ENCODE assay signal across 13 cellular contexts in the genomic region with DNA sequence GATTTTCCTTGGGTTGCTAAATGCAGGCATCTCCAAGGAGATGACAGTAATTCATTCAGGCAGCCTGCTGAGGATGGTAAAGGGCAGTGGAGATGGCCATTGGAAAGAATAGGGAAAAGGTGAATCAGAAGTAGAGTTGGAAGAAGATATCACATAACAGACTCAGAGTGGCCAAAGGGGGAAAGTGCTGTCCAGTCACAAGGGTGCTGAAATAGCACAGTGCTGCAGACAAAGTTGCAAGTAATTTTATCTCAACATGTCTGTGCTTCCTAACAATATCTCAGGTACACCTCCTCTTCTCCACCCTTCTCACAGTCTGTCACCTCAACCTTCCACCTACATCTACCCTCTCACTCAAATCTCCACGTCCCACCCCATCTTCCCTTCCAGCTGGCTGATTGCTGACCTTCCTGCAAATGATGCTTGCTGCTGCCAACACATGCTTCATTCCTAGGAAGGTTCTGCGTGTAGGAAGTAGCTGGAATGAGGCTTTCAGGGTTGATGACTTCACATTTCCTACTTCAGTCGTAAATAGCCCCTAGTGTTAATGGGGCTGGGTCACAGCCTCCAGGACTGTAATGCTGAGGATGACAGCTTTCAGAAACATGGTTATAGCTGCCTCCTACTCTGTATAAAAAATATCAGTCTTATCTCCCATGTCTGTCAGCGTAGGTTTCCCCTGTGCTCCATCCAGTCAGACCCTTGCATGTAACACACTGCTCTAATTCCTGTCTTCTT.
DNase-seq lines count a peak whose midpoint lies in the region; ATAC-seq and TF ChIP-seq lines count a peak whose summit lies in the region.
"Had no signal": no experiment of that assay in that cellular context is flagged by ENCODE, and none has a peak within 500 bp of the region (broad histone marks: within the 10 kb centered on the region; RNA-seq: fewer than 3 reads in every experiment).

No MANE protein-coding gene starts in this region.

- no peak overlapping the region for H3K23ac ChIP-seq in mesendoderm (ENCODE audit: low read length)

- CTCF ChIA-PET in mammary epithelial cell (lab: Charles Lee; ENCODE audit: low non-redundant PET) = interaction anchor here (0.7 kb wide), 1 partner anchor 60 kb away, joined by 4 read pairs; no protein-coding TSS in a partner anchor

- H2AK5ac ChIP-seq in mesendoderm (ENCODE audit: low read length) = no peak overlapping the region

- no peaks in the 10 kb centered on the region for H4K20me1 ChIP-seq in mammary epithelial cell (ENCODE audit: insufficient read depth, low read length)

- no peaks in the 10 kb centered on the region for H3K9me3 ChIP-seq in mammary epithelial cell (replicated peaks; ENCODE audit: insufficient read depth, low read length)
- H3K9me3 ChIP-seq: HAP-1, vagina had no signal

- in situ Hi-C loops in mammary epithelial cell (cut with MboI; ENCODE audit: low sequenced_read_pairs in 2 of 2) = no loop called here

- no peaks in the 10 kb centered on the region for H3K36me3 ChIP-seq in mammary epithelial cell (ENCODE audit: insufficient read depth, low read length)
- H3K36me3 ChIP-seq in mesendoderm (ENCODE audit: control insufficient read depth, insufficient read depth, low read length) = no peaks in the 10 kb centered on the region
- H3K36me3 ChIP-seq: HAP-1, vagina had no signal

- H3K27ac ChIP-seq in mammary epithelial cell (ENCODE audit: insufficient read depth, low read depth, low read length) (no peak overlapping the region), mesendoderm (ENCODE audit: low read depth, low read length) (no peak overlapping the region)
- H3K27ac ChIP-seq: vagina had no signal

- intact Hi-C loops in mammary epithelial cell (cut with micrococcal nuclease) = no loop called here

- H3K4me3 ChIP-seq in mammary epithelial cell (replicated peaks in 1 of 3; ENCODE audit: insufficient read depth in 1 of 3, low read depth in 2 of 3, low read length in 3 of 3) (no peak overlapping the region), mesendoderm (ENCODE audit: low read length) (no peak overlapping the region)
- H3K4me3 ChIP-seq: HAP-1, vagina had no signal

- ATAC-seq in GM21367 (IDR thresholded peaks at IDR 0.05; ENCODE audit: unreplicated experiment) (no peak), HG02938 (IDR thresholded peaks at IDR 0.05; ENCODE audit: unreplicated experiment) (no peak), HG02852 (IDR thresholded peaks at IDR 0.05; ENCODE audit: unreplicated experiment) (no peak)

- H2BK15ac ChIP-seq in mesendoderm (replicated peaks; ENCODE audit: low read depth) = no peak overlapping the region

- H3K27me3 ChIP-seq in mammary epithelial cell (ENCODE audit: insufficient read depth, low read length) = no peaks in the 10 kb centered on the region
- no peaks in the 10 kb centered on the region for H3K27me3 ChIP-seq in mesendoderm (ENCODE audit: insufficient read depth, low read length, poor library complexity)
- H3K27me3 ChIP-seq: vagina had no signal

- H3K18ac ChIP-seq in mesendoderm (ENCODE audit: low read length) = no peak overlapping the region

- no peak overlapping the region for H2AFZ ChIP-seq in mammary epithelial cell (ENCODE audit: low read depth, low read length)

- H3K79me2 ChIP-seq in mammary epithelial cell (ENCODE audit: insufficient read depth, low read length) = no peaks in the 10 kb centered on the region
- H3K79me2 ChIP-seq in mesendoderm (ENCODE audit: control insufficient read depth, insufficient read depth, low read length) = no peaks in the 10 kb centered on the region

- 13% methylated on average over 4 of the region's 4 CpGs for WGBS in mammary epithelial cell (ENCODE audit: low coverage, missing lambda C conversion rate)
- WGBS in mesendoderm (ENCODE audit: extremely low coverage, insufficient coverage, low lambda C conversion rate) = 100% methylated on average over 1 of the region's 4 CpGs

- H3K4ac ChIP-seq in mesendoderm (ENCODE audit: low read depth, low read length) = no peak overlapping the region

- H4K8ac ChIP-seq in mesendoderm (ENCODE audit: low read depth, low read length) = no peak overlapping the region

- H3K56ac ChIP-seq in mesendoderm (ENCODE audit: low read length) = no peak overlapping the region

- dilution Hi-C loops in mammary epithelial cell (cut with HindIII; ENCODE audit: low sequenced_read_pairs) = no loop called here

- H3K4me2 ChIP-seq in mammary epithelial cell (ENCODE audit: insufficient read depth, low read depth, low read length) (no peak overlapping the region), mesendoderm (ENCODE audit: low read length) (no peak overlapping the region)

- H3K4me1 ChIP-seq in mammary epithelial cell (ENCODE audit: insufficient read depth, low read length) (no peaks in the 10 kb centered on the region), mesendoderm (ENCODE audit: control insufficient read depth, low read depth, low read length) (no peaks in the 10 kb centered on the region)
- H3K4me1 ChIP-seq: HAP-1, vagina had no signal

- H4K5ac ChIP-seq in mesendoderm (ENCODE audit: low read length) = no peak overlapping the region

- H3K9ac ChIP-seq in mammary epithelial cell (ENCODE audit: insufficient read depth, low read length) (no peak overlapping the region), mesendoderm (ENCODE audit: low read length) (no peak overlapping the region)

- H2BK5ac ChIP-seq in mesendoderm (ENCODE audit: low read length) = no peak overlapping the region

- no peak overlapping the region for H2BK120ac ChIP-seq in mesendoderm (ENCODE audit: low read depth, low read length)

- BruUV-seq in mammary epithelial cell (replicated peaks; lab: Mats Ljungman, UMichigan) = no TSS peak

- DNase-seq in ELF-1 (ENCODE audit: low read depth, low spot score) (peak; percentile 33), MV-4-11 (lab: John Stamatoyannopoulos, UW) (peak; percentile 5), mammary epithelial cell (peak; percentile 36), mesendoderm (peak; percentile 59)
- no peak for DNase-seq in activated T-cell treated with anti-CD3 and anti-CD28 coated beads, Interleukin-2, amount 50 U/mL, for 48 hours
- DNase-seq: DMS153, NCI-H2171 treated with DMSO at 0.1 percent for 48 hours, SIG-M5 had no signal

- no peak for TF ChIP-seq CTCF in mammary epithelial cell (conservative IDR thresholded peaks at IDR 0.05 in 1 of 2, IDR thresholded peaks at IDR 0.05 in 1 of 2; ENCODE audit: extremely low read depth in 1 of 2, insufficient read depth in 1 of 2, low read depth in 1 of 2, low read length in 2 of 2)

- H3K79me1 ChIP-seq in mesendoderm (ENCODE audit: low read length) = no peaks in the 10 kb centered on the region

Comparison
In these comparisons a context has a peak if more than half of its experiments do, and no peak if none do; other contexts are left out.
1. DNase-seq: peak in ELF-1 (single experiment), MV-4-11 (single experiment), mammary epithelial cell (single experiment) and mesendoderm (single experiment); none in activated T-cell treated with anti-CD3 and anti-CD28 coated beads, Interleukin-2, amount 50 U/mL, for 48 hours (0 of 2).